In the genomic region with DNA sequence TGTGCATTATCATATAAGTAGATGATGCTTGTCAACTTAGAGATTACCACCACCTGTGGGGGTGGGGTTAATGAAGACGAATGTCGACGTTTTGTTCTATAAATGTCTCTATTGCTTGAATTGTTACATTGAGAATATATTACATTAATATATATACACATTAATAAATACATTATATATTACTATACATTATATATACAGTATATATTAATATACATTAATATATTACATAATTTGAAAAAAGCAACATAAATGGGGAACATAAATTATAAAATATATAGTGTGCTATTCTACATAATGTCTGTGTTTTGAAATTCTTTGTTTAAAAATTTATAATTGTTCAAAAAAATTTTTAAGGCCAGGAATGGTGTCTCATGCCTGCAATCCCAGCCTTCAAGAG, we compare ENCODE assay signal across 23 cellular contexts.
"Had no signal": no experiment of that assay in that cellular context is flagged by ENCODE, and none has a peak within 500 bp of the region (broad histone marks: within the 10 kb centered on the region; RNA-seq: fewer than 3 reads in every experiment).

No MANE protein-coding gene starts in this region.

- H3K27me3 ChIP-seq: dorsolateral prefrontal cortex, esophagus muscularis mucosa, foreskin keratinocyte, gastrocnemius medialis, heart left ventricle, hepatocyte, left lung had no signal

- H3K4me1 Mint-ChIP-seq: mesothelial cell of epicardium had no signal

- H3K27me3 Mint-ChIP-seq: naive thymus-derived CD8-positive, alpha-beta T cell had no signal

- H3K4me1 ChIP-seq: esophagus muscularis mucosa, heart left ventricle, left lung, lower lobe of right lung had no signal

- FAIRE-seq: endothelial cell of umbilical vein, keratinocyte had no signal

- H3K4me3 ChIP-seq: coronary artery, dorsolateral prefrontal cortex, esophagus muscularis mucosa, gastrocnemius medialis, heart left ventricle, hepatocyte, left lung, lower lobe of right lung, mucosa of descending colon had no signal

- H3K36me3 Mint-ChIP-seq: mesothelial cell of epicardium; naive B cell; naive thymus-derived CD8-positive, alpha-beta T cell had no signal

- H3K27ac ChIP-seq: coronary artery, dorsolateral prefrontal cortex, esophagus muscularis mucosa, foreskin keratinocyte, gastrocnemius medialis, heart left ventricle, hepatocyte, left lung, lower lobe of right lung had no signal

- H3K27ac Mint-ChIP-seq: immature natural killer cell; mesothelial cell of epicardium; naive B cell; naive thymus-derived CD8-positive, alpha-beta T cell had no signal

- H3K4me2 ChIP-seq: hepatocyte had no signal

- H2AFZ ChIP-seq: hepatocyte had no signal

- ATAC-seq: foreskin keratinocyte; gastrocnemius medialis; heart left ventricle; left cardiac atrium; left lung; left ventricle myocardium superior; lower lobe of right lung; mucosa of descending colon; naive thymus-derived CD8-positive, alpha-beta T cell had no signal

- H3K79me2 ChIP-seq: hepatocyte had no signal

- H3K36me3 ChIP-seq: esophagus muscularis mucosa, gastrocnemius medialis, heart left ventricle, left lung, lower lobe of right lung had no signal

- H3K4me3 Mint-ChIP-seq: immature natural killer cell; mesothelial cell of epicardium; naive B cell; naive thymus-derived CD8-positive, alpha-beta T cell had no signal

- DNase-seq: dermis blood vessel endothelial cell; dorsolateral prefrontal cortex; effector CD4-positive, alpha-beta T cell; effector memory CD4-positive, alpha-beta T cell; foreskin keratinocyte; gastrocnemius medialis; heart left ventricle; hypothalamus; immature natural killer cell; left cardiac atrium; left lung; left ventricle myocardium superior; lower lobe of right lung; mesenchymal stem cell; mucosa of descending colon; naive B cell; naive thymus-derived CD8-positive, alpha-beta T cell had no signal

- H3K9me3 Mint-ChIP-seq: immature natural killer cell, mesothelial cell of epicardium had no signal
